Comparison of ENCODE assay signal across 9 cellular contexts in genomic region chr2:47271054-47272000, GRCh38.
A peak's percentile ranks its signal among the peaks of the same experiment; 100 is the strongest.
DNase-seq lines count a peak whose midpoint lies in the region; ATAC-seq and TF ChIP-seq lines count a peak whose summit lies in the region.
"Had no signal": no experiment of that assay in that cellular context is flagged by ENCODE, and none has a peak within 500 bp of the region (broad histone marks: within the 10 kb centered on the region; RNA-seq: fewer than 3 reads in every experiment).

No MANE protein-coding gene starts in this region.

- ATAC-seq in left cardiac atrium: no peak
- ATAC-seq in lower lobe of right lung: no peak
- no peak for ATAC-seq in GM21723 (IDR thresholded peaks at IDR 0.05; ENCODE audit: unreplicated experiment)

- H2AFZ ChIP-seq in SU-DHL-6 (ENCODE audit: low read depth, low read length, severe bottlenecking): peak overlapping the region; percentile 88

- H3K4me3 ChIP-seq in SU-DHL-6 (ENCODE audit: insufficient read depth, low read length, poor library complexity, severe bottlenecking): no peak overlapping the region
- H3K4me3 ChIP-seq in lower lobe of right lung: peak overlapping the region; percentile 51

- H3K36me3 Mint-ChIP-seq in type B pancreatic cell: no peaks in the 10 kb centered on the region

- H3K9me3 ChIP-seq in SU-DHL-6 (ENCODE audit: insufficient read depth, low read length): no peaks in the 10 kb centered on the region
- no peaks in the 10 kb centered on the region for H3K9me3 ChIP-seq in lower lobe of right lung

- intact Hi-C loops in cardiac septum (cut with DNase I) (loop anchor here (5.0 kb wide), 2 partner anchors 41 to 184 kb away; no protein-coding TSS in a partner anchor), left cardiac atrium (cut with DNase I) (no loop called here), lower lobe of right lung (cut with DNase I) (no loop called here)

- peaks cover 33% of the 10 kb centered on the region for H3K4me1 ChIP-seq in lower lobe of right lung

- H3K27ac ChIP-seq in SU-DHL-6 (ENCODE audit: low read depth, low read length) (no peak overlapping the region), lower lobe of right lung (peak overlapping the region; percentile 74)
- H3K27ac ChIP-seq: HL-60 had no signal

- no peaks in the 10 kb centered on the region for H4K20me1 ChIP-seq in SU-DHL-6 (ENCODE audit: low read depth, low read length)

- H3K79me2 ChIP-seq in SU-DHL-6 (ENCODE audit: insufficient read depth, low read length): no peaks in the 10 kb centered on the region

- no peak overlapping the region for H3K4me2 ChIP-seq in SU-DHL-6 (ENCODE audit: low read depth, low read length, poor library complexity, severe bottlenecking)

- no peak overlapping the region for H3K27ac Mint-ChIP-seq in type B pancreatic cell

- H3K27me3 ChIP-seq in SU-DHL-6 (ENCODE audit: low read length) (no peaks in the 10 kb centered on the region), lower lobe of right lung (ENCODE audit: low read depth) (no peaks in the 10 kb centered on the region)

- H3K36me3 ChIP-seq in SU-DHL-6 (ENCODE audit: low read length): no peaks in the 10 kb centered on the region
- H3K36me3 ChIP-seq in lower lobe of right lung: no peaks in the 10 kb centered on the region

- peak overlapping the region; percentile 15 for H3K4me3 Mint-ChIP-seq in type B pancreatic cell

- no peak overlapping the region for H3K9ac ChIP-seq in SU-DHL-6 (ENCODE audit: low read length)

- no peaks in the 10 kb centered on the region for H3K9me2 ChIP-seq in SU-DHL-6 (replicated peaks; ENCODE audit: insufficient read depth, low read length)

- H3K4me1 Mint-ChIP-seq in type B pancreatic cell (ENCODE audit: unreplicated experiment): peaks cover 16% of the 10 kb centered on the region

- DNase-seq in cardiac septum (ENCODE audit: low spot score) (peak; percentile 7), left cardiac atrium (no peak), lower lobe of right lung (no peak), type B pancreatic cell (ENCODE audit: extremely low spot score, unreplicated experiment) (no peak), SKM-1 treated with dmso at 0.1 percent for 144 hours (lab: John Stamatoyannopoulos, UW; ENCODE audit: unreplicated experiment) (no peak), T1000 (lab: John Stamatoyannopoulos, UW) (no peak)

- TF ChIP-seq CTCF in SU-DHL-6 (IDR thresholded peaks at IDR 0.05; ENCODE audit: insufficient read depth, low read length, poor library complexity, severe bottlenecking) (no peak), lower lobe of right lung (IDR thresholded peaks at IDR 0.05) (no peak), type B pancreatic cell (conservative IDR thresholded peaks at IDR 0.05) (no peak)

- no peaks in the 10 kb centered on the region for H3K9me3 Mint-ChIP-seq in type B pancreatic cell

- H3F3A ChIP-seq in SU-DHL-6 (ENCODE audit: insufficient read depth): no peaks in the 10 kb centered on the region

- H3K27me3 Mint-ChIP-seq in type B pancreatic cell: no peaks in the 10 kb centered on the region
